ENCODE assay signal across 20 cellular contexts in genomic region chr17:73261617-73261951, GRCh38. TPM values are rescaled to one million over a fixed set of nuclear protein-coding genes. Genes with fewer than 3 reads are reported as not detected.
DNase-seq lines count a peak whose midpoint lies in the region; ATAC-seq and TF ChIP-seq lines count a peak whose summit lies in the region.
"Had no signal": no experiment of that assay in that cellular context is flagged by ENCODE, and none has a peak within 500 bp of the region (broad histone marks: within the 10 kb centered on the region; RNA-seq: fewer than 3 reads in every experiment).

CPSF4L (minus strand) TSS chr17:73261880; CDS start chr17:73261818, 62 bp downstream.

- no peaks in the 10 kb centered on the region for H3K27me3 ChIP-seq in dorsolateral prefrontal cortex
- H3K27me3 ChIP-seq: left lung had no signal

- H3K4me1 Mint-ChIP-seq in mesothelial cell of epicardium, result peaks cover 19% of the 10 kb centered on the region

- H3K9me3 Mint-ChIP-seq in mesothelial cell of epicardium, result no peaks in the 10 kb centered on the region

- no peaks in the 10 kb centered on the region for H3K27me3 Mint-ChIP-seq in mesothelial cell of epicardium (ENCODE audit: low read depth)

- TF ChIP-seq CTCF in dorsolateral prefrontal cortex (IDR thresholded peaks at IDR 0.05 in 54 of 56, conservative IDR thresholded peaks at IDR 0.05 in 2 of 56; ENCODE audit: low read depth in 1 of 56, partially characterized antibody in 56 of 56) (no peak), mesothelial cell of epicardium (IDR thresholded peaks at IDR 0.05; ENCODE audit: unreplicated experiment) (no peak)

- H3K36me3 Mint-ChIP-seq in mesothelial cell of epicardium, result no peaks in the 10 kb centered on the region

- H3K4me3 Mint-ChIP-seq in mesothelial cell of epicardium, result no peak within 1 kb of the TSS

- H3K27ac ChIP-seq in dorsolateral prefrontal cortex, result peak within 1 kb of the TSS in 46 of 59 donors; percentile 8 to 79 (median 55)
- peak within 1 kb of the TSS; percentile 59 for H3K27ac ChIP-seq in temporal lobe (ENCODE audit: low read depth, low read length)

- DNase-seq in NOMO-1 treated with DMSO at 0.1 percent for 48 hours (lab: John Stamatoyannopoulos, UW; ENCODE audit: unreplicated experiment), result peak; percentile 53
- DNase-seq in dorsolateral prefrontal cortex, result no peak
- no peak for DNase-seq in mesothelial cell of epicardium (ENCODE audit: low spot score in 2 of 2, unreplicated experiment in 2 of 2)
- DNase-seq in OCI-M1 (lab: John Stamatoyannopoulos, UW), result no peak
- DNase-seq in GOT3 (lab: John Stamatoyannopoulos, UW), result no peak
- DNase-seq: activated CD4-positive, alpha-beta T cell treated with anti-CD3 and anti-CD28 coated beads for 4 hours; activated T-cell treated with anti-CD3 and anti-CD28 coated beads for 4 hours; DMS153; erythroblast; Karpas-422; NCI-H1694; stimulated activated naive CD8-positive, alpha-beta T cell treated with anti-CD3 and anti-CD28 coated beads, Interleukin-15, Interleukin-2, amounts not matched to agents 100 U/mL and 50 U/mL, for 24 hours; T-helper 2 cell had no signal

- ATAC-seq in GM21528 (IDR thresholded peaks at IDR 0.05; ENCODE audit: low FRiP score, unreplicated experiment) (no peak), HG02885 (IDR thresholded peaks at IDR 0.05; ENCODE audit: poor library complexity, unreplicated experiment) (no peak)
- ATAC-seq: stimulated activated naive CD8-positive, alpha-beta T cell treated with anti-CD3 and anti-CD28 coated beads, Interleukin-15, Interleukin-2, amounts not matched to agents 100 U/mL and 50 U/mL, for 24 hours had no signal

- H3K4me3 ChIP-seq in dorsolateral prefrontal cortex, result peak within 1 kb of the TSS in 23 of 59 donors; percentile 0 to 46 (median 17)
- H3K4me3 ChIP-seq: HAP-1, left lung, smooth muscle cell had no signal

- peak within 1 kb of the TSS; percentile 57 for H3K27ac Mint-ChIP-seq in mesothelial cell of epicardium

- intact Hi-C loops in dorsolateral prefrontal cortex (cut with DNase I), result loop anchor here in 1 of 2 donors (5.0 kb wide), 1 partner anchor 86 kb away; no protein-coding TSS in a partner anchor

RNA-seq across cellular contexts. Expression of gene CPSF4L, which starts in this region (rescaled TPM):
- total RNA-seq in dorsolateral prefrontal cortex, result 1 to 10 TPM in 2 of 120 experiments, under 1 TPM in 7, not detected in 111; 0.46 to 1.6 (median 0.68) TPM
- 0.40 TPM in 1 of 3 replicates, not detected in the others for total RNA-seq in mesothelial cell of epicardium
- not detected for total RNA-seq in temporal lobe
- total RNA-seq: cerebellum, left lung, smooth muscle cell had no signal
